Comparison of ENCODE assay signal across 19 cellular contexts in the genomic region with DNA sequence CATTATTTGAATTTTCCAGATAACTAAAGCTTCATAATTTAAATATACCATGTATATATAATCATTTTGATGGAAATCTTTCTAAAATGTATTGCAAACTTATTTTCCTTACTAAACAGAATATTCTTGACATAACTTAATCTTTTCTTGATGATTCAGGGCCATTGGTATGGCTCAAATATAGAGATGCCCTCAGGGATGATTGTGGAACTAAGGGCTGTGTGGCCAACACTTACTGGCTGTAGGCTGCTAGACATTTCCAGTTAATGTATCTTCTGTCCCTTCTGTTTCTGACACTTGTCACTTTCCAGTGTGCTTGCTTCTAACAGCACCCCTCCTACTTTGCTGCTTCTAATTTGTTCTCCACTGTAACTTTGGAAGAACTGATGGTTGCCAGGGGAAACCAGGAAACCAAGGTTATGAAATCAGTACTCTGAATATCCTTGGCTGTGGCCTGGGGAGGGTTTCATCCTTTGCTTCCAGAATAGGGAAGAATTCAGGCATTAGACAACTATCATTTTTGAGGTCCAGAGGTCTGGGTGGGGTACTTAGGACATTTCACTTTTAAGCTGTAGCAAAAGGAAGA.
DNase-seq lines count a peak whose midpoint lies in the region; ATAC-seq and TF ChIP-seq lines count a peak whose summit lies in the region.
"Had no signal": no experiment of that assay in that cellular context is flagged by ENCODE, and none has a peak within 500 bp of the region (broad histone marks: within the 10 kb centered on the region; RNA-seq: fewer than 3 reads in every experiment).

No MANE protein-coding gene starts in this region.

- no peak overlapping the region for H3K9ac ChIP-seq in smooth muscle cell (ENCODE audit: low read depth)

- no peaks in the 10 kb centered on the region for H3K79me2 ChIP-seq in smooth muscle cell (ENCODE audit: low read depth)

- no peaks in the 10 kb centered on the region for H4K20me1 ChIP-seq in smooth muscle cell (ENCODE audit: low read depth)

- H3K9me3 ChIP-seq in RWPE2 (ENCODE audit: severe bottlenecking) (no peaks in the 10 kb centered on the region), smooth muscle cell (replicated peaks; ENCODE audit: low read depth) (no peaks in the 10 kb centered on the region)
- H3K9me3 ChIP-seq: BE2C, colonic mucosa, ovary had no signal

- H2AFZ ChIP-seq in smooth muscle cell (ENCODE audit: low read depth): no peak overlapping the region

- H3K4me1 ChIP-seq in RWPE2 (ENCODE audit: insufficient read depth, poor library complexity, severe bottlenecking): peaks cover 14% of the 10 kb centered on the region
- no peaks in the 10 kb centered on the region for H3K4me1 ChIP-seq in smooth muscle cell (ENCODE audit: low read depth)
- H3K4me1 ChIP-seq: BE2C, colonic mucosa, stomach had no signal

- H3K27ac ChIP-seq in RWPE2 (ENCODE audit: poor library complexity, severe bottlenecking): peak overlapping the region; percentile 56
- H3K27ac ChIP-seq in smooth muscle cell (ENCODE audit: low read depth): peak overlapping the region; percentile 19
- H3K27ac ChIP-seq: colonic mucosa, ovary, stomach, WERI-Rb-1 had no signal

- no peaks in the 10 kb centered on the region for H3F3A ChIP-seq in smooth muscle cell (ENCODE audit: low read depth)

- peak; percentile 41 for DNase-seq in GM03348 (ENCODE audit: low spot score)
- DNase-seq in RWPE2 (ENCODE audit: low spot score): no peak
- DNase-seq in fibroblast of the conjunctiva (ENCODE audit: low read depth): peak; percentile 0
- no peak for DNase-seq in smooth muscle cell (lab: John Stamatoyannopoulos, UW; ENCODE audit: unreplicated experiment)
- DNase-seq in NCI-H146 treated with DMSO at 0.1 percent for 48 hours (lab: John Stamatoyannopoulos, UW; ENCODE audit: unreplicated experiment): no peak
- no peak for DNase-seq in SW480 (ENCODE audit: low spot score)
- no peak for DNase-seq in SK-N-DZ (ENCODE audit: low spot score)
- DNase-seq: activated CD4-positive, alpha-beta T cell treated with anti-CD3 and anti-CD28 coated beads, Interleukin-2, amount 50 U/mL, for 4 hours; activated naive CD4-positive, alpha-beta T cell treated with anti-CD3 and anti-CD28 coated beads for 36 hours; BE2C; DMS153; NCI-H187 treated with DMSO at 0.1 percent for 48 hours; NCI-H524; SHP77; stomach; WERI-Rb-1 had no signal

- TF ChIP-seq CTCF in RWPE2 (IDR thresholded peaks at IDR 0.05; ENCODE audit: poor library complexity, severe bottlenecking) (no peak), smooth muscle cell (IDR thresholded peaks at IDR 0.05; ENCODE audit: borderline replicate concordance, insufficient read depth, poor library complexity, severe bottlenecking) (no peak)

- no peaks in the 10 kb centered on the region for H3K27me3 ChIP-seq in RWPE2 (ENCODE audit: insufficient read depth, poor library complexity, severe bottlenecking)
- H3K27me3 ChIP-seq in smooth muscle cell (ENCODE audit: low read depth): no peaks in the 10 kb centered on the region
- H3K27me3 ChIP-seq: BE2C, colonic mucosa, ovary, stomach had no signal

- no peak overlapping the region for H3K4me3 ChIP-seq in RWPE2 (ENCODE audit: severe bottlenecking)
- no peak overlapping the region for H3K4me3 ChIP-seq in smooth muscle cell
- H3K4me3 ChIP-seq: colonic mucosa, ovary, stomach had no signal

- H3K4me2 ChIP-seq in smooth muscle cell: no peak overlapping the region

- peak; percentile 97 for ATAC-seq in RWPE2 (ENCODE audit: low read depth)
- ATAC-seq: sciatic nerve had no signal

- H3K36me3 ChIP-seq in RWPE2 (ENCODE audit: low read depth) (no peaks in the 10 kb centered on the region), smooth muscle cell (ENCODE audit: low read depth) (no peaks in the 10 kb centered on the region)
- H3K36me3 ChIP-seq: BE2C, colonic mucosa, ovary, stomach, WERI-Rb-1 had no signal

Comparison
In these comparisons a context has a peak if more than half of its experiments do, and no peak if none do; other contexts are left out.
1. DNase-seq: peak in GM03348 (single experiment) and fibroblast of the conjunctiva (single experiment); none in RWPE2 (single experiment), smooth muscle cell (single experiment), NCI-H146 treated with DMSO at 0.1 percent for 48 hours (single experiment), SW480 (single experiment) and SK-N-DZ (single experiment).